In the genomic region with DNA sequence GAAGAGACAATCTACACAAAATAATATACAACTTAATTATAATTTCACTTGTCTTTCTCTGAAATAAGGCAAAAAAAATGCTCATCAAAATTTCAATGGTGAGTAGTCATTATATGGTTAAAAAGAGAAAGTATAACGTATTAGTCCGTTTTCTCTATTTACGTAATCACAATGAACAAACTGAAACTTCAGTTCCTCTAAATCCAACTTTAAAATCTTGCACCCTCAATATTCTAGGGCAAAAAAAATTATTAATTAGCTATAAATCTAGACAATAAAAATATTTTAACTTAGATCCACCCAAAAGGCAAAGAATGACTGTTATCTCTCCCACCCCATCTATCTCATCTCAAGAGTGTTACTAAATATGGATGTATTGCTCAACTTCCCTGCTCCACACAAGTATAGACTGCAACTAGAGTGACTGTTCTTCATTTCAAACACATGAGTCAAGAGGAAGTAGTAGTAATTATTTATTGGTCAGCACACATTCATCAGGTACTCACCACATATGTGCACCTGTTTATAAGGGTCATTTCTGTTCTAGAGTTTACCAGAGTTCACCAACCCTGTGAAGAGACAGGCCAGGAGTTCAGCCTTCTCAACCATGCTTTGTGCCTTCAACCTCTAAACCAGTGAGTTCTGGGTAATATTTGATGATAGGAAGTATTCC, we compare ENCODE assay signal across 8 cellular contexts. TPM values are rescaled to one million over a fixed set of nuclear protein-coding genes. Genes with fewer than 3 reads are reported as not detected.
DNase-seq lines count a peak whose midpoint lies in the region; ATAC-seq and TF ChIP-seq lines count a peak whose summit lies in the region.

No MANE protein-coding gene starts in this region.

- POLR2A ChIA-PET in HEK293T (lab: Yijun Ruan, JAX): no interaction called here

- H3K27ac ChIP-seq in mesenchymal stem cell (ENCODE audit: low read length, poor library complexity, severe bottlenecking) (peak overlapping the region; percentile 81), adrenal gland (no peak overlapping the region)

- CTCF ChIA-PET in HEK293T (lab: Yijun Ruan, JAX): no interaction called here

- no peak overlapping the region for H4K91ac ChIP-seq in mesenchymal stem cell (ENCODE audit: low read length)

- H3K4me2 ChIP-seq in mesenchymal stem cell (ENCODE audit: low read length, poor library complexity, severe bottlenecking): no peak overlapping the region

- H2AFZ ChIP-seq in mesenchymal stem cell (ENCODE audit: low read depth, low read length): no peak overlapping the region

- WGBS in mesenchymal stem cell: no CpG with 5 or more reads among the region's 3 CpGs
- WGBS in adrenal gland, 4 donors: 25 to 36% (median 33%) methylated on average over 3 of the region's 3 CpGs

- H3K36me3 ChIP-seq in mesenchymal stem cell (ENCODE audit: control insufficient read depth in 1 of 2, insufficient read depth in 2 of 2, low read depth in 1 of 2, low read length in 2 of 2) (peaks cover 0 to 2% of the 10 kb centered on the region in 2 experiments), adrenal gland (replicated peaks in 1 of 2) (no peaks in the 10 kb centered on the region)

- H2BK15ac ChIP-seq in mesenchymal stem cell (ENCODE audit: low read depth, poor library complexity, severe bottlenecking): no peak overlapping the region

- intact Hi-C loops in Right ventricle myocardium superior (cut with DNase I): no loop called here
- intact Hi-C loops in cardiac septum (cut with DNase I): no loop called here
- intact Hi-C loops in adrenal gland (cut with DNase I): no loop called here

- H4K8ac ChIP-seq in mesenchymal stem cell (ENCODE audit: low read length): no peak overlapping the region

- no peak for TF ChIP-seq CTCF in adrenal gland (IDR thresholded peaks at IDR 0.05)

- peaks cover 7% of the 10 kb centered on the region for H3K4me1 ChIP-seq in mesenchymal stem cell (ENCODE audit: control insufficient read depth, insufficient read depth, low read depth, low read length)
- H3K4me1 ChIP-seq in adrenal gland (replicated peaks in 1 of 2): peaks cover 6 to 10% of the 10 kb centered on the region in 2 donors

- TF ChIP-seq POLR2A in adrenal gland (IDR thresholded peaks at IDR 0.05): no peak

- no peak overlapping the region for H2BK12ac ChIP-seq in mesenchymal stem cell (ENCODE audit: low read length in 2 of 2)

- H3K14ac ChIP-seq in mesenchymal stem cell (ENCODE audit: low read length in 2 of 2): no peak overlapping the region

- H3K18ac ChIP-seq in mesenchymal stem cell (ENCODE audit: low read depth in 1 of 2, low read length in 2 of 2): no peak overlapping the region

- peak overlapping the region; percentile 71 for H3K9ac ChIP-seq in mesenchymal stem cell (ENCODE audit: low read length)

- no peak overlapping the region for H3K4ac ChIP-seq in mesenchymal stem cell (ENCODE audit: low read depth in 1 of 2, low read length in 2 of 2)

- H2BK5ac ChIP-seq in mesenchymal stem cell (ENCODE audit: low read depth, low read length, poor library complexity, severe bottlenecking): peak overlapping the region; percentile 73

- H3K79me1 ChIP-seq in mesenchymal stem cell (replicated peaks; ENCODE audit: low read length, poor library complexity, severe bottlenecking): peaks cover 26% of the 10 kb centered on the region

- no peak overlapping the region for H2AK5ac ChIP-seq in mesenchymal stem cell (ENCODE audit: low read length, severe bottlenecking)

- H3K4me3 ChIP-seq in mesenchymal stem cell (ENCODE audit: insufficient read depth in 1 of 2, low read depth in 1 of 2, low read length in 2 of 2) (peak overlapping the region in 1 of 2 experiments; percentile 58), adrenal gland (peak overlapping the region in 1 of 4 donors; percentile 34)

- H2BK120ac ChIP-seq in mesenchymal stem cell (ENCODE audit: low read depth, low read length): no peak overlapping the region

- DNase-seq in Right ventricle myocardium superior (no peak), cardiac septum (ENCODE audit: low spot score) (no peak), MV-4-11 (lab: John Stamatoyannopoulos, UW) (peak; percentile 93), astrocyte of the hippocampus (ENCODE audit: low read depth, low spot score) (peak; percentile 51), mesenchymal stem cell (peak; percentile 88), adrenal gland (no peak), COLO668 (lab: John Stamatoyannopoulos, UW; ENCODE audit: unreplicated experiment) (no peak), HEK293T (ENCODE audit: extremely low spot score) (no peak)

- peak; percentile 83 for ATAC-seq in Right ventricle myocardium superior (ENCODE audit: poor library complexity)

- H3K27me3 ChIP-seq in mesenchymal stem cell (ENCODE audit: control insufficient read depth in 1 of 2, insufficient read depth in 1 of 2, low read length in 2 of 2) (no peaks in the 10 kb centered on the region), adrenal gland (no peaks in the 10 kb centered on the region)

- H3K23ac ChIP-seq in mesenchymal stem cell (ENCODE audit: low read length in 2 of 2): no peak overlapping the region

- H3K9me3 ChIP-seq in mesenchymal stem cell (ENCODE audit: control insufficient read depth, low read length) (no peaks in the 10 kb centered on the region), adrenal gland (replicated peaks in 1 of 3) (no peaks in the 10 kb centered on the region)

TF ChIP-seq in HEK293T, 16 proteins besides CTCF, POLR2A, EP300 and RAD21:
- TF ChIP-seq L3MBTL2 (conservative IDR thresholded peaks at IDR 0.05) (no peak), LEF1 (IDR thresholded peaks at IDR 0.05; ENCODE audit: borderline replicate concordance) (no peak), TARDBP (IDR thresholded peaks at IDR 0.05) (no peak), ARNT (IDR thresholded peaks at IDR 0.05) (no peak), SUZ12 (IDR thresholded peaks at IDR 0.05) (no peak), NFRKB (IDR thresholded peaks at IDR 0.05) (no peak), BHLHE40 (IDR thresholded peaks at IDR 0.05; ENCODE audit: borderline replicate concordance) (no peak), FOXM1 (IDR thresholded peaks at IDR 0.05; ENCODE audit: borderline replicate concordance) (no peak), ELF4 (IDR thresholded peaks at IDR 0.05) (no peak), FOXK2 (IDR thresholded peaks at IDR 0.05) (no peak), ZNF384 (IDR thresholded peaks at IDR 0.05) (no peak), SP1 (IDR thresholded peaks at IDR 0.05) (no peak)
- TF ChIP-seq, protein P1, sequence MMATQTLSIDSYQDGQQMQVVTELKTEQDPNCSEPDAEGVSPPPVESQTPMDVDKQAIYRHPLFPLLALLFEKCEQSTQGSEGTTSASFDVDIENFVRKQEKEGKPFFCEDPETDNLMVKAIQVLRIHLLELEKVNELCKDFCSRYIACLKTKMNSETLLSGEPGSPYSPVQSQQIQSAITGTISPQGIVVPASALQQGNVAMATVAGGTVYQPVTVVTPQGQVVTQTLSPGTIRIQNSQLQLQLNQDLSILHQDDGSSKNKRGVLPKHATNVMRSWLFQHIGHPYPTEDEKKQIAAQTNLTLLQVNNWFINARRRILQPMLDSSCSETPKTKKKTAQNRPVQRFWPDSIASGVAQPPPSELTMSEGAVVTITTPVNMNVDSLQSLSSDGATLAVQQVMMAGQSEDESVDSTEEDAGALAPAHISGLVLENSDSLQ (IDR thresholded peaks at IDR 0.05): no peak

RNA-seq across cellular contexts. Expression of a gene that starts 36.4 kb away (rescaled TPM):
- 16.9 TPM for total RNA-seq in Right ventricle myocardium superior
- 24.6 TPM for total RNA-seq in cardiac septum
- polyA plus RNA-seq in mesenchymal stem cell (2013, experiment 1 of 2): 18.3 TPM
- polyA plus RNA-seq in mesenchymal stem cell (2013, experiment 2 of 2): 18.5 TPM
- 1 to 10 TPM; 2.4 to 7.7 (median 4.7) TPM for total RNA-seq in adrenal gland
- 10 to 100 TPM in 1 of 3 donors, 1 to 10 TPM in 2; 6.0 to 11.1 (median 6.8) TPM for polyA plus RNA-seq in adrenal gland

Comparison
In these comparisons a context has a peak if more than half of its experiments do, and no peak if none do; other contexts are left out.
1. DNase-seq: peak in MV-4-11 (single experiment), astrocyte of the hippocampus (single experiment) and mesenchymal stem cell (single experiment); none in Right ventricle myocardium superior (single experiment), cardiac septum (single experiment), adrenal gland (0 of 7), COLO668 (single experiment) and HEK293T (single experiment).